12 cellular contexts compared by ENCODE assay signal in genomic region chr11:56151376-56151775, GRCh38. TPM values are rescaled to one million over a fixed set of nuclear protein-coding genes. Genes with fewer than 3 reads are reported as not detected.
"Had no signal": no experiment of that assay in that cellular context is flagged by ENCODE, and none has a peak within 500 bp of the region (broad histone marks: within the 10 kb centered on the region; RNA-seq: fewer than 3 reads in every experiment).

No MANE protein-coding gene starts in this region.

- H3K36me3 ChIP-seq: HAP-1 had no signal

- H2AFZ ChIP-seq: GM23248 had no signal

- H3K9me3 ChIP-seq: HAP-1 had no signal

- H3K27ac ChIP-seq: GM23248, HL-60 had no signal

- ATAC-seq: HCT116, HepG2 had no signal

- H3K4me1 ChIP-seq: HAP-1 had no signal

- DNase-seq: GM23248, GOT3, H7, HFFc6, IMR-90, KBM-7 had no signal

- H3K4me3 Mint-ChIP-seq: HFFc6 had no signal

- H3K27ac Mint-ChIP-seq: HFFc6 had no signal

- H3K9ac ChIP-seq: GM23248 had no signal

- H3K4me3 ChIP-seq: GM23248, HAP-1 had no signal

RNA-seq across cellular contexts. Expression of gene OR8K5, which starts 8.7 kb away (rescaled TPM):
- total RNA-seq: GM23248, H4, H7, HepG2, HFFc6, HT1080, IMR-90 had no signal
- polyA plus RNA-seq: GM23248, HepG2, IMR-90 had no signal

RNA-seq across cellular contexts. Expression of gene OR8J3, which starts 11.4 kb away (rescaled TPM):
- total RNA-seq: GM23248, H4, H7, HepG2, HFFc6, HT1080, IMR-90 had no signal
- polyA plus RNA-seq: GM23248, HepG2, IMR-90 had no signal

RNA-seq across cellular contexts. Expression of gene OR5J2, which starts 25.0 kb away (rescaled TPM):
- total RNA-seq: GM23248, H4, H7, HepG2, HFFc6, HT1080, IMR-90 had no signal
- polyA plus RNA-seq: GM23248, HepG2, IMR-90 had no signal

RNA-seq across cellular contexts. Expression of gene OR8H3, which starts 29.2 kb away (rescaled TPM):
- total RNA-seq: GM23248, H4, H7, HepG2, HFFc6, HT1080, IMR-90 had no signal
- polyA plus RNA-seq: GM23248, HepG2, IMR-90 had no signal

RNA-seq across cellular contexts. Expression of gene OR8H2, which starts 47.9 kb away (rescaled TPM):
- total RNA-seq: GM23248, H4, H7, HepG2, HFFc6, HT1080, IMR-90 had no signal
- polyA plus RNA-seq: GM23248, HepG2, IMR-90 had no signal
